Comparison of ENCODE assay signal across 1 cellular context in genomic region chr6:43965628-43966373, GRCh38.
TF ChIP-seq lines count a peak whose summit lies in the region.

No MANE protein-coding gene starts in this region.

TF ChIP-seq in IMR-90, 13 proteins besides CTCF, POLR2A, EP300 and RAD21 (continued from another document):
- TF ChIP-seq ELK1 (IDR thresholded peaks at IDR 0.05; ENCODE audit: borderline replicate concordance, low read depth, low read length) (no peak), RCOR1 (IDR thresholded peaks at IDR 0.05; ENCODE audit: insufficient replicate concordance, low read length) (no peak)
